Comparison of ENCODE assay signal across 1 cellular context in genomic region chr16:89317101-89317671, GRCh38.
TF ChIP-seq lines count a peak whose summit lies in the region.

No MANE protein-coding gene starts in this region.

TF ChIP-seq in H1, 55 proteins besides CTCF, POLR2A, EP300 and RAD21:
- TF ChIP-seq USF2 (IDR thresholded peaks at IDR 0.05; ENCODE audit: low read length) (no peak), ATF2 (IDR thresholded peaks at IDR 0.05; ENCODE audit: low read length) (no peak), CHD1 (IDR thresholded peaks at IDR 0.05; ENCODE audit: low read depth, low read length) (no peak), SUZ12 (IDR thresholded peaks at IDR 0.05; ENCODE audit: low read length) (no peak), TAF7 (optimal IDR thresholded peaks at IDR 0.05; ENCODE audit: borderline replicate concordance, low read depth, low read length) (no peak), NRF1 (IDR thresholded peaks at IDR 0.05; ENCODE audit: low read depth, low read length) (no peak), TCF12 (IDR thresholded peaks at IDR 0.05; ENCODE audit: low read depth, low read length) (no peak), SIX5 (IDR thresholded peaks at IDR 0.05; ENCODE audit: low read depth, low read length) (no peak), YY1 (IDR thresholded peaks at IDR 0.05; ENCODE audit: low read depth, low read length) (no peak), SAP30 (IDR thresholded peaks at IDR 0.05; ENCODE audit: insufficient read depth, insufficient replicate concordance, low read length) (no peak), SRF (IDR thresholded peaks at IDR 0.05; ENCODE audit: low read depth, low read length) (no peak), TBP (IDR thresholded peaks at IDR 0.05; ENCODE audit: low read depth, low read length) (no peak), ZNF274 (IDR thresholded peaks at IDR 0.05; ENCODE audit: borderline replicate concordance, extremely low read depth, low read length) (no peak), SP4 (IDR thresholded peaks at IDR 0.05; ENCODE audit: low read length) (no peak), CHD2 (IDR thresholded peaks at IDR 0.05; ENCODE audit: low read length) (no peak), E2F6 (IDR thresholded peaks at IDR 0.05) (no peak)
- TF ChIP-seq, protein P1, sequence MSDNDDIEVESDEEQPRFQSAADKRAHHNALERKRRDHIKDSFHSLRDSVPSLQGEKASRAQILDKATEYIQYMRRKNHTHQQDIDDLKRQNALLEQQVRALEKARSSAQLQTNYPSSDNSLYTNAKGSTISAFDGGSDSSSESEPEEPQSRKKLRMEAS (IDR thresholded peaks at IDR 0.05), result no peak
